Comparison of ENCODE assay signal across 1 cellular context in the genomic region with DNA sequence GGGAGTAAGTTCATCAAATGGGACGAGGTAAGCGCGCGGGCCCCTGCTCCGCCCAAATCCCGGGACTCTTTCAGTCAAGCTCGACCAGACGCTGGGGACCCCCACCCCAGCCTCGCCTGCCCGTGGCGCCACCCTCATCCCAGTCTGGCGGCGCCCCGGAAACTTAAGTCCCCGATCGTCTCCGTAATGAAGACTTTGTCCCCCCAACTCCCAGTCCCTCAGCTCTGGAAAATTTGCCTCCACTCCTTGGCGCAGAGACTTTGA.
TF ChIP-seq lines count a peak whose summit lies in the region.

No MANE protein-coding gene starts in this region.

TF ChIP-seq in GM23338, 12 proteins besides CTCF, POLR2A, EP300 and RAD21 (continued from another document):
- TF ChIP-seq CREB1 (CRISPR knock-in tag; IDR thresholded peaks at IDR 0.05; ENCODE audit: low read depth) (no peak), REST (IDR thresholded peaks at IDR 0.05; ENCODE audit: unreplicated experiment) (no peak), ZNF114 (CRISPR knock-in tag; IDR thresholded peaks at IDR 0.05) (no peak), NANOG (IDR thresholded peaks at IDR 0.05; ENCODE audit: borderline replicate concordance) (no peak), POLR2AphosphoS5 (IDR thresholded peaks at IDR 0.05; ENCODE audit: low read depth) (no peak), EZH2 (IDR thresholded peaks at IDR 0.05; ENCODE audit: low read depth, unreplicated experiment) (no peak), JUNB (IDR thresholded peaks at IDR 0.05; ENCODE audit: unreplicated experiment) (no peak), STAT1 (IDR thresholded peaks at IDR 0.05; ENCODE audit: unreplicated experiment) (no peak)
- TF ChIP-seq, protein P1, sequence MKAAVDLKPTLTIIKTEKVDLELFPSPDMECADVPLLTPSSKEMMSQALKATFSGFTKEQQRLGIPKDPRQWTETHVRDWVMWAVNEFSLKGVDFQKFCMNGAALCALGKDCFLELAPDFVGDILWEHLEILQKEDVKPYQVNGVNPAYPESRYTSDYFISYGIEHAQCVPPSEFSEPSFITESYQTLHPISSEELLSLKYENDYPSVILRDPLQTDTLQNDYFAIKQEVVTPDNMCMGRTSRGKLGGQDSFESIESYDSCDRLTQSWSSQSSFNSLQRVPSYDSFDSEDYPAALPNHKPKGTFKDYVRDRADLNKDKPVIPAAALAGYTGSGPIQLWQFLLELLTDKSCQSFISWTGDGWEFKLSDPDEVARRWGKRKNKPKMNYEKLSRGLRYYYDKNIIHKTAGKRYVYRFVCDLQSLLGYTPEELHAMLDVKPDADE (IDR thresholded peaks at IDR 0.05), result no peak
